Comparison of ENCODE assay signal across 13 cellular contexts in genomic region chrX:115047181-115047580, GRCh38. TPM values are rescaled to one million over a fixed set of nuclear protein-coding genes. Genes with fewer than 3 reads are reported as not detected.
"Had no signal": no experiment of that assay in that cellular context is flagged by ENCODE, and none has a peak within 500 bp of the region (broad histone marks: within the 10 kb centered on the region; RNA-seq: fewer than 3 reads in every experiment).

No MANE protein-coding gene starts in this region.

- H3K4me3 ChIP-seq: breast epithelium, prostate gland, right lobe of liver, upper lobe of left lung had no signal

- H3K27ac ChIP-seq: breast epithelium, prostate gland, right lobe of liver, upper lobe of left lung had no signal

- H3K9me3 ChIP-seq: breast epithelium, prostate gland, right lobe of liver, upper lobe of left lung had no signal

- H3K36me3 ChIP-seq: breast epithelium, prostate gland, right lobe of liver, upper lobe of left lung had no signal

- H3K27me3 ChIP-seq: right lobe of liver, upper lobe of left lung had no signal

- H3K4me1 ChIP-seq: breast epithelium, prostate gland, right lobe of liver, upper lobe of left lung had no signal

- DNase-seq: activated CD4-positive, alpha-beta T cell treated with anti-CD3 and anti-CD28 coated beads, Interleukin-2, amount 50 U/mL, for 4 hours; activated T-cell treated with anti-CD3 and anti-CD28 coated beads, Interleukin-2, amount 50 U/mL, for 1 hour; hypothalamus; left colon; natural killer cell; right lobe of liver; stimulated activated CD4-positive, alpha-beta T cell treated with anti-CD3 and anti-CD28 coated beads, Interleukin-2, amount 100 ng/mL, for 24 hours; stimulated activated naive B cell treated with anti-CD40 and anti-IgM and Interleukin-4, amounts not matched to agents 10 μg/mL and 1 μg/mL and 100 μg/mL, for 72 hours; substantia nigra; SW 1271; upper lobe of left lung had no signal

RNA-seq across cellular contexts. Expression of gene IL13RA2, which starts 29.8 kb away (rescaled TPM):
- total RNA-seq: natural killer cell had no signal
